Comparison of ENCODE assay signal across 1 cellular context in the genomic region with DNA sequence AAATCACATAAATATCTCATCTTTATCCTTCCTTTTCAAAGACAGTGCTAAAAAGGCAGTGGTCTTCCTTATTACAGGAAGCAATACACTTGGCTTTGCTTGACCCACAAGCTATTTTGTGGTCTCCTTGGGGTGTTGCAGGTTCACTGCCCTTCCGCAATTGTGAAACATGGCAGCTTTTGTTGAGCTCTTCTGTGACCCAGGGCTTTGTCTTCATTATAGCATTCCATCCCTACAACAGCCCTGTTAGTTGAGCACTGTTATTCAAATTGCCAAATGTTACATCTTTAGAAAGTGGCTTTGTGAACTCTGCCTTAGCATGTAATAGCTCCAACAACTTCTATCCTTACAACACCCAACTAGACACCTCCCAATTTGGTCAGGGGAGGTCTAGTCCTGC.
TF ChIP-seq lines count a peak whose summit lies in the region.

No MANE protein-coding gene starts in this region.

TF ChIP-seq in GM23338, 12 proteins besides CTCF, POLR2A, EP300 and RAD21 (continued from another document):
- TF ChIP-seq, protein P1, sequence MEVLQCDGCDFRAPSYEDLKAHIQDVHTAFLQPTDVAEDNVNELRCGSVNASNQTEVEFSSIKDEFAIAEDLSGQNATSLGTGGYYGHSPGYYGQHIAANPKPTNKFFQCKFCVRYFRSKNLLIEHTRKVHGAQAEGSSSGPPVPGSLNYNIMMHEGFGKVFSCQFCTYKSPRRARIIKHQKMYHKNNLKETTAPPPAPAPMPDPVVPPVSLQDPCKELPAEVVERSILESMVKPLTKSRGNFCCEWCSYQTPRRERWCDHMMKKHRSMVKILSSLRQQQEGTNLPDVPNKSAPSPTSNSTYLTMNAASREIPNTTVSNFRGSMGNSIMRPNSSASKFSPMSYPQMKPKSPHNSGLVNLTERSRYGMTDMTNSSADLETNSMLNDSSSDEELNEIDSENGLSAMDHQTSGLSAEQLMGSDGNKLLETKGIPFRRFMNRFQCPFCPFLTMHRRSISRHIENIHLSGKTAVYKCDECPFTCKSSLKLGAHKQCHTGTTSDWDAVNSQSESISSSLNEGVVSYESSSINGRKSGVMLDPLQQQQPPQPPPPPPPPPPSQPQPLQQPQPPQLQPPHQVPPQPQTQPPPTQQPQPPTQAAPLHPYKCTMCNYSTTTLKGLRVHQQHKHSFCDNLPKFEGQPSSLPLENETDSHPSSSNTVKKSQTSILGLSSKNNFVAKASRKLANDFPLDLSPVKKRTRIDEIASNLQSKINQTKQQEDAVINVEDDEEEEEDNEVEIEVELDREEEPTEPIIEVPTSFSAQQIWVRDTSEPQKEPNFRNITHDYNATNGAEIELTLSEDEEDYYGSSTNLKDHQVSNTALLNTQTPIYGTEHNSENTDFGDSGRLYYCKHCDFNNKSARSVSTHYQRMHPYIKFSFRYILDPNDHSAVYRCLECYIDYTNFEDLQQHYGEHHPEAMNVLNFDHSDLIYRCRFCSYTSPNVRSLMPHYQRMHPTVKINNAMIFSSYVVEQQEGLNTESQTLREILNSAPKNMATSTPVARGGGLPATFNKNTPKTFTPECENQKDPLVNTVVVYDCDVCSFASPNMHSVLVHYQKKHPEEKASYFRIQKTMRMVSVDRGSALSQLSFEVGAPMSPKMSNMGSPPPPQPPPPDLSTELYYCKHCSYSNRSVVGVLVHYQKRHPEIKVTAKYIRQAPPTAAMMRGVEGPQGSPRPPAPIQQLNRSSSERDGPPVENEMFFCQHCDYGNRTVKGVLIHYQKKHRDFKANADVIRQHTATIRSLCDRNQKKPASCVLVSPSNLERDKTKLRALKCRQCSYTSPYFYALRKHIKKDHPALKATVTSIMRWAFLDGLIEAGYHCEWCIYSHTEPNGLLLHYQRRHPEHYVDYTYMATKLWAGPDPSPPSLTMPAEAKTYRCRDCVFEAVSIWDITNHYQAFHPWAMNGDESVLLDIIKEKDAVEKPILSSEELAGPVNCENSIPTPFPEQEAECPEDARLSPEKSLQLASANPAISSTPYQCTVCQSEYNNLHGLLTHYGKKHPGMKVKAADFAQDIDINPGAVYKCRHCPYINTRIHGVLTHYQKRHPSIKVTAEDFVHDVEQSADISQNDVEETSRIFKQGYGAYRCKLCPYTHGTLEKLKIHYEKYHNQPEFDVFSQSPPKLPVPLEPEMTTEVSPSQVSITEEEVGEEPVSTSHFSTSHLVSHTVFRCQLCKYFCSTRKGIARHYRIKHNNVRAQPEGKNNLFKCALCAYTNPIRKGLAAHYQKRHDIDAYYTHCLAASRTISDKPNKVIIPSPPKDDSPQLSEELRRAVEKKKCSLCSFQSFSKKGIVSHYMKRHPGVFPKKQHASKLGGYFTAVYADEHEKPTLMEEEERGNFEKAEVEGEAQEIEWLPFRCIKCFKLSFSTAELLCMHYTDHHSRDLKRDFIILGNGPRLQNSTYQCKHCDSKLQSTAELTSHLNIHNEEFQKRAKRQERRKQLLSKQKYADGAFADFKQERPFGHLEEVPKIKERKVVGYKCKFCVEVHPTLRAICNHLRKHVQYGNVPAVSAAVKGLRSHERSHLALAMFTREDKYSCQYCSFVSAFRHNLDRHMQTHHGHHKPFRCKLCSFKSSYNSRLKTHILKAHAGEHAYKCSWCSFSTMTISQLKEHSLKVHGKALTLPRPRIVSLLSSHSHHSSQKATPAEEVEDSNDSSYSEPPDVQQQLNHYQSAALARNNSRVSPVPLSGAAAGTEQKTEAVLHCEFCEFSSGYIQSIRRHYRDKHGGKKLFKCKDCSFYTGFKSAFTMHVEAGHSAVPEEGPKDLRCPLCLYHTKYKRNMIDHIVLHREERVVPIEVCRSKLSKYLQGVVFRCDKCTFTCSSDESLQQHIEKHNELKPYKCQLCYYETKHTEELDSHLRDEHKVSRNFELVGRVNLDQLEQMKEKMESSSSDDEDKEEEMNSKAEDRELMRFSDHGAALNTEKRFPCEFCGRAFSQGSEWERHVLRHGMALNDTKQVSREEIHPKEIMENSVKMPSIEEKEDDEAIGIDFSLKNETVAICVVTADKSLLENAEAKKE (CRISPR knock-in tag; IDR thresholded peaks at IDR 0.05) = peak; percentile 84; the same call in 1 of the 2 replicates
- peak; percentile 32; the same call in 1 of the 2 replicates for TF ChIP-seq NANOG (IDR thresholded peaks at IDR 0.05; ENCODE audit: borderline replicate concordance)
- no peak for TF ChIP-seq ZNF114 (CRISPR knock-in tag; IDR thresholded peaks at IDR 0.05)
